In the genomic region with DNA sequence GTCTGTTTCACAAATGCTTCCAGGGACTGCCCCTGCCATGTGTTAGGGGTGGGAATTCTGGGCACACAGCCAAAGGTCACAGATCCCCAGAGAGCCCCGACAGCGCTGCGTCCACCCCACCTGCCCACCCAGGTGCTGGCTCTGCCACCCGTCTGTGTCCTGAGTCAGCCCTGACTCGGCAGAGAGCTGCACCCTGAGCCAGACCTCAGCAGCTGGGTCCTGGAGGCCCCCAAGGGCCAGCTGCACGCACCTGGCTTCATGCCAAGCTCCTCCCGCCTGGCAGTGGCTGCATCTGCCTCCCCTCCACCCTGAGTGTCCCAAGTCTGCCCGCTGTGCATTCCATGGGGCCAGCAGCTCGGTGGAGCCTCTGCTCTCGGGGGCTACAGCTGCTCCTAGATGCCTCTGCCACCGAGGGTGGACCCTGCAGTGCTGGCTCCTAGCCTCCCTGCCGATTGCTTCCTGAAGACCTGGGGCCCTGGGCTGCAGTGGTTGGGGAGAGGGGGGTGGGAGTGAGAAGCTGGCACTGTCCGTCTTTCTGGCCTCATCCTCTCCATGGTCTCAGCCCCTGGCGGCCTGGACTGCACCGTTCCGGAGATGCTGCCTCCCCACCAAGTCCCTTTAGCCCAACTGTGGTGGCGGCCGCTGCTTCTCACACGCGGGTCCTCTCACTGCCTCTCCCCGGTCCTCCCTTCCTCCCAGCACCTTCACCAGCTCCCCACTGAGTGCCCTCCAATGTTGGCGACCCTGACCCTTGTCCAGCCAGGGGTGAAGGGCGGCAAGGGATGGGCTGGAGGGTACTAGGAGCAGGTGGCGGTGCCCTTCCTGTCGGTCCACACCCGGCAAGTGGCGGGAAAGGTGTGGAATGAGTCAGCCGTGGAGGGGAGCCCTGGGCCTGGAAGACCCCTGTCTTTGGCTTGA, we compare ENCODE assay signal across 1 cellular context.
TF ChIP-seq lines count a peak whose summit lies in the region.

No MANE protein-coding gene starts in this region.

TF ChIP-seq in IMR-90, 13 proteins besides CTCF, POLR2A, EP300 and RAD21:
- TF ChIP-seq FOS (IDR thresholded peaks at IDR 0.05; ENCODE audit: low read depth, low read length), result no peak
- TF ChIP-seq MAZ (IDR thresholded peaks at IDR 0.05; ENCODE audit: borderline replicate concordance, low read depth, low read length), result 0 out of 2 replicates have a peak, but pooled peaks have one; percentile 16
- peak; percentile 40; the same call in 1 of the 2 replicates for TF ChIP-seq NFE2L2 (IDR thresholded peaks at IDR 0.05; ENCODE audit: low read depth, low read length)
- no peak for TF ChIP-seq CHD1 (IDR thresholded peaks at IDR 0.05; ENCODE audit: low read depth, low read length)
